Comparison of ENCODE assay signal across 29 cellular contexts in genomic region chr16:19418200-19418599, GRCh38. TPM values are rescaled to one million over a fixed set of nuclear protein-coding genes. Genes with fewer than 3 reads are reported as not detected.
DNase-seq lines count a peak whose midpoint lies in the region; ATAC-seq, FAIRE-seq and TF ChIP-seq lines count a peak whose summit lies in the region.
"Had no signal": no experiment of that assay in that cellular context is flagged by ENCODE, and none has a peak within 500 bp of the region (broad histone marks: within the 10 kb centered on the region; RNA-seq: fewer than 3 reads in every experiment).

No MANE protein-coding gene starts in this region.

- no peaks in the 10 kb centered on the region for H3K36me3 ChIP-seq in HepG2 (replicated peaks in 1 of 2; ENCODE audit: control insufficient read depth in 1 of 2, insufficient read depth in 2 of 2, low read length in 2 of 2)
- H3K36me3 ChIP-seq in right lobe of liver, result no peaks in the 10 kb centered on the region
- no peaks in the 10 kb centered on the region for H3K36me3 ChIP-seq in prostate gland
- no peaks in the 10 kb centered on the region for H3K36me3 ChIP-seq in ovary

- ATAC-seq in HepG2 (no peak), right lobe of liver (no peak), left colon (peak; percentile 3)
- ATAC-seq: PC-3 had no signal

- no peak overlapping the region for H3K4me2 ChIP-seq in HepG2 (ENCODE audit: low read depth, low read length)
- H3K4me2 ChIP-seq: SK-N-SH had no signal

- intact Hi-C loops in HepG2 (cut with micrococcal nuclease; ENCODE audit: unreplicated experiment), result no loop called here
- intact Hi-C loops in right lobe of liver (cut with DNase I), result no loop called here
- intact Hi-C loops in left colon (cut with DNase I, micrococcal nuclease), result no loop called here
- intact Hi-C loops in prostate gland (cut with DNase I), result no loop called here
- intact Hi-C loops in ovary (cut with DNase I), result no loop called here

- POLR2A ChIA-PET in HepG2 (lab: Yijun Ruan, JAX), result no interaction called here

- CTCF ChIA-PET in HepG2 (lab: Yijun Ruan, JAX; ENCODE audit: low intra/inter-chr PET ratio, low total read pairs), result no interaction called here

- no peak for FAIRE-seq in HepG2 (lab: Jason Lieb, UNC)
- FAIRE-seq: D721Med, GM18507, HTR-8/SVneo had no signal

- in situ Hi-C loops in HepG2 (cut with HindIII; ENCODE audit: extremely low pct_ligation_motif_present, low pct_unique_long_range_greater_than_20kb), result no loop called here

- no peak for TF ChIP-seq RAD21 in HepG2 (CRISPR knock-in tag; IDR thresholded peaks at IDR 0.05)

- no peak for TF ChIP-seq POLR2A in HepG2 (IDR thresholded peaks at IDR 0.05; ENCODE audit: insufficient read depth in 1 of 2, low read depth in 2 of 2, low read length in 2 of 2)
- no peak for TF ChIP-seq POLR2A in right lobe of liver (IDR thresholded peaks at IDR 0.05)
- no peak for TF ChIP-seq POLR2A in prostate gland (IDR thresholded peaks at IDR 0.05)
- no peak for TF ChIP-seq POLR2A in ovary (IDR thresholded peaks at IDR 0.05)

- no peaks in the 10 kb centered on the region for H3K79me2 ChIP-seq in HepG2 (ENCODE audit: insufficient read depth, low read length)

- no peak for TF ChIP-seq EP300 in HepG2 (IDR thresholded peaks at IDR 0.05; ENCODE audit: low read depth in 2 of 2, low read length in 2 of 2)
- TF ChIP-seq EP300 in HepG2 (CRISPR knock-in tag; IDR thresholded peaks at IDR 0.05; ENCODE audit: borderline replicate concordance), result no peak
- TF ChIP-seq EP300 in ovary (IDR thresholded peaks at IDR 0.05), result no peak

- H3K9me3 ChIP-seq in HepG2 (ENCODE audit: low read length) (no peaks in the 10 kb centered on the region), right lobe of liver (no peaks in the 10 kb centered on the region), prostate gland (no peaks in the 10 kb centered on the region), ovary (no peaks in the 10 kb centered on the region)
- H3K9me3 ChIP-seq: SK-N-SH had no signal

- H4K20me1 ChIP-seq in HepG2 (ENCODE audit: insufficient read depth, low read length), result no peaks in the 10 kb centered on the region

- no peak for TF ChIP-seq CTCF in HepG2 (CRISPR knock-in tag; IDR thresholded peaks at IDR 0.05)
- no peak for TF ChIP-seq CTCF in right lobe of liver (IDR thresholded peaks at IDR 0.05)
- no peak for TF ChIP-seq CTCF in prostate gland (IDR thresholded peaks at IDR 0.05)
- TF ChIP-seq CTCF in ovary (IDR thresholded peaks at IDR 0.05), result no peak

- H3K27ac ChIP-seq in HepG2 (ENCODE audit: extremely low read length, insufficient read depth, low read length) (no peak overlapping the region), right lobe of liver (no peak overlapping the region), prostate gland (peak overlapping the region; percentile 26 to 48), ovary (no peak overlapping the region)
- H3K27ac ChIP-seq: RWPE1 had no signal

- H3K9ac ChIP-seq in HepG2 (ENCODE audit: insufficient read depth, low read depth, low read length), result no peak overlapping the region
- H3K9ac ChIP-seq: SK-N-SH had no signal

- no peak for DNase-seq in HepG2 (ENCODE audit: low spot score)
- no peak for DNase-seq in right lobe of liver
- DNase-seq in left colon, result no peak
- no peak for DNase-seq in prostate gland (ENCODE audit: low spot score)
- DNase-seq in NCI-H2196 (lab: John Stamatoyannopoulos, UW; ENCODE audit: unreplicated experiment), result no peak
- DNase-seq in activated naive CD4-positive, alpha-beta T cell treated with Interleukin-2 at 50 U/mL for 16 hours, result no peak
- no peak for DNase-seq in ovary
- no peak for DNase-seq in cerebellar cortex (ENCODE audit: low spot score)
- DNase-seq: 8988T, AML-193, C1 segment of cervical spinal cord, DMS53, GDM1, GOT3, HCEC 1CT, IMR-90, MV-4-11, NCI-H1694, NCI-H2081 treated with DMSO at 0.1 percent for 48 hours, NCI-H2171 treated with DMSO at 0.1 percent for 48 hours, NCI-H446, PC-3, SHP77 treated with DMSO at 0.1 percent for 48 hours, SK-N-SH had no signal

- H3K4me3 ChIP-seq in HepG2 (replicated peaks in 1 of 3; ENCODE audit: insufficient read depth in 1 of 3, low read depth in 2 of 3, low read length in 3 of 3) (no peak overlapping the region), right lobe of liver (no peak overlapping the region), prostate gland (no peak overlapping the region), ovary (no peak overlapping the region)

- peaks cover 1 to 7% of the 10 kb centered on the region in 2 experiments; a peak in 2 of 5 replicates for H3K27me3 ChIP-seq in HepG2 (ENCODE audit: control insufficient read depth in 1 of 2, insufficient read depth in 2 of 2, low read length in 2 of 2)
- H3K27me3 ChIP-seq in right lobe of liver, result no peaks in the 10 kb centered on the region
- H3K27me3 ChIP-seq in prostate gland (replicated peaks; ENCODE audit: insufficient read depth), result no peaks in the 10 kb centered on the region
- H3K27me3 ChIP-seq in ovary, result no peaks in the 10 kb centered on the region

- no TSS peak for BruUV-seq in HepG2 (replicated peaks; lab: Mats Ljungman, UMichigan)

- H2AFZ ChIP-seq in HepG2 (ENCODE audit: low read length), result no peak overlapping the region

- H3K4me1 ChIP-seq in HepG2 (ENCODE audit: insufficient read depth, low read length) (no peaks in the 10 kb centered on the region), right lobe of liver (peaks cover 0 to 17% (median 4%) of the 10 kb centered on the region in 4 donors), prostate gland (replicated peaks) (peaks cover 3% of the 10 kb centered on the region), ovary (ENCODE audit: insufficient read depth) (no peaks in the 10 kb centered on the region)

- 66% methylated on average over 4 of the region's 4 CpGs for WGBS in HepG2 (ENCODE audit: low lambda C conversion rate)
- WGBS in right lobe of liver (ENCODE audit: insufficient coverage, low coverage, low lambda C conversion rate, missing lambda C conversion rate), result 73% methylated on average over 4 of the region's 4 CpGs
- 89% methylated on average over 4 of the region's 4 CpGs for WGBS in prostate gland
- WGBS in ovary, 3 donors, result 67 to 74% (median 73%) methylated on average over 4 of the region's 4 CpGs

TF ChIP-seq in HepG2, 621 proteins besides CTCF, POLR2A, EP300 and RAD21:
- TF ChIP-seq IKZF5 (CRISPR knock-in tag; IDR thresholded peaks at IDR 0.05), result no peak
- 0 out of 2 replicates have a peak, but pooled peaks have one; percentile 16 for TF ChIP-seq ZNF629 (CRISPR knock-in tag; conservative IDR thresholded peaks at IDR 0.05)
TF ChIP-seq in HepG2: peak in this region for 1.

RNA-seq across cellular contexts. Expression of gene TMC5, which starts 0.5 kb away (rescaled TPM):
- total RNA-seq in HepG2 (2016; rRNA removed; fragmentation: Illumina TruSeq; extraction: Trizol) (0.09 and 0.34 TPM in 2 replicates), right lobe of liver (1 to 10 TPM in 2 of 6 experiments, under 1 TPM in 3, not detected in 1; 0.43 to 3.4 (median 0.93) TPM), left colon (100 to 1,000 TPM in 1 of 2 donors, 10 to 100 TPM in 1; 91.2 to 225 TPM), prostate gland (10 to 100 TPM; 24.5 to 54.8 TPM), ovary (1 to 10 TPM in 3 of 7 donors, under 1 TPM in 2, not detected in 2; 0.77 to 5.5 (median 1.5) TPM)
- 0.30 TPM in 1 of 2 replicates, not detected in the other for total RNA-seq in HepG2 (2016; cell fraction: cytosol; rRNA removed; fragmentation: Illumina TruSeq; extraction: Trizol; ENCODE audit: low read depth)
- not detected in 2 replicates for total RNA-seq in HepG2 (2016; cell fraction: insoluble cytoplasmic fraction; rRNA removed; fragmentation: Illumina TruSeq; extraction: Trizol)
- total RNA-seq in HepG2 (2016; cell fraction: membrane; rRNA removed; fragmentation: Illumina TruSeq; extraction: Trizol), result 0.09 and 0.10 TPM in 2 replicates
- total RNA-seq in HepG2 (2016; cell fraction: nucleus; rRNA removed; fragmentation: Illumina TruSeq; extraction: Trizol), result not detected in 2 replicates
- polyA plus RNA-seq in HepG2 (2011; rRNA removed) (0.41 and 0.63 TPM in 2 replicates), ovary (under 1 TPM; 0.35 to 0.63 TPM)
- 0.35 and 0.49 TPM in 2 replicates for polyA plus RNA-seq in HepG2 (2011; cell fraction: cytosol; rRNA removed)
- 0.21 TPM in 1 of 2 replicates, not detected in the other for polyA plus RNA-seq in HepG2 (2011; cell fraction: nucleus; rRNA removed)
- 0.25 and 0.96 TPM in 2 replicates for polyA plus RNA-seq in HepG2 (2012)
- 0.17 and 0.26 TPM in 2 replicates for polyA plus RNA-seq in HepG2 (2016; cell fraction: cytosol; fragmentation: Illumina TruSeq; extraction: Trizol; ENCODE audit: low read depth)
- polyA plus RNA-seq in HepG2 (2016; cell fraction: insoluble cytoplasmic fraction; fragmentation: Illumina TruSeq; extraction: Trizol; ENCODE audit: low read depth), result not detected in 2 replicates
- 0.24 and 0.28 TPM in 2 replicates for polyA plus RNA-seq in HepG2 (2016; cell fraction: membrane; fragmentation: Illumina TruSeq; extraction: Trizol; ENCODE audit: low read depth)
- polyA plus RNA-seq in HepG2 (2016; cell fraction: nucleus; fragmentation: Illumina TruSeq; extraction: Trizol; ENCODE audit: insufficient read depth, low read depth), result not detected in 2 replicates
- polyA minus RNA-seq in HepG2 (2011; rRNA and poly(A)+ RNA removed; ENCODE audit: low replicate concordance), result 0.32 and 20.8 TPM in 2 replicates
- polyA minus RNA-seq in HepG2 (2011; cell fraction: cytosol; rRNA and poly(A)+ RNA removed), result 0.20 TPM in 1 of 2 replicates, not detected in the other
- 0.99 TPM in 1 of 2 replicates, not detected in the other for polyA minus RNA-seq in HepG2 (2011; cell fraction: nucleus; rRNA and poly(A)+ RNA removed)
- total RNA-seq: IMR-90 had no signal
- polyA plus RNA-seq: AG04450, IMR-90, SK-N-SH had no signal

Comparison
In these comparisons a context has a peak if more than half of its experiments do, and no peak if none do; other contexts are left out.
1. H3K27ac ChIP-seq: peak in prostate gland (2 of 2); none in HepG2 (single experiment), right lobe of liver (0 of 3) and ovary (0 of 2).